In genomic region chr2:184677171-184677570, GRCh38 we compare ENCODE assay signal across 28 cellular contexts.
"Had no signal": no experiment of that assay in that cellular context is flagged by ENCODE, and none has a peak within 500 bp of the region (broad histone marks: within the 10 kb centered on the region; RNA-seq: fewer than 3 reads in every experiment).

No MANE protein-coding gene starts in this region.

- H3K36me3 ChIP-seq: esophagus muscularis mucosa, gastroesophageal sphincter, neutrophil, ovary, upper lobe of right lung, WERI-Rb-1 had no signal

- H3K9me3 ChIP-seq: esophagus muscularis mucosa, gastroesophageal sphincter, neutrophil, ovary, psoas muscle, upper lobe of right lung had no signal

- H3K4me3 ChIP-seq: body of pancreas, esophagus muscularis mucosa, gastroesophageal sphincter, ovary, psoas muscle, upper lobe of right lung had no signal

- H3K9me3 Mint-ChIP-seq: activated CD4-positive, alpha-beta T cell treated with anti-CD3 and anti-CD28 coated beads, Interleukin-2, amount 10 ng/mL, durations not matched to agents 7 days and 5 days; activated CD8-positive, alpha-beta T cell treated with anti-CD3 and anti-CD28 coated beads for 36 hours; activated T-helper 1 cell treated with anti-CD3 and anti-CD28 coated beads, Interleukin-12 subunit alpha, Interleukin-12 subunit beta, Interleukin-2, Interleukin-4 antibody, amounts not matched to agents 30 ng/mL and 10 ng/mL and 1 ng/mL, durations not matched to agents 14 hours and 24 hours and 36 hours; nephron had no signal

- H3K27me3 Mint-ChIP-seq: activated CD4-positive, alpha-beta T cell treated with anti-CD3 and anti-CD28 coated beads, Interleukin-2, amount 10 ng/mL, durations not matched to agents 7 days and 5 days; activated CD8-positive, alpha-beta memory T cell treated with anti-CD3 and anti-CD28 coated beads, Interleukin-2, amount 10 ng/mL, durations not matched to agents 7 days and 5 days; activated CD8-positive, alpha-beta T cell treated with anti-CD3 and anti-CD28 coated beads for 36 hours; activated naive CD8-positive, alpha-beta T cell treated with anti-CD3 and anti-CD28 coated beads, Interleukin-2, amount 50 U/mL, for 24 hours; dendritic cell treated with granulocyte-macrophage colony-stimulating factor and Interleukin-4, amounts not matched to agents 40 ng/mL and 50 ng/mL, for 4 days; memory B cell had no signal

- H3K4me1 ChIP-seq: body of pancreas, esophagus muscularis mucosa, gastroesophageal sphincter, psoas muscle, upper lobe of right lung had no signal

- DNase-seq: activated CD4-positive, alpha-beta T cell treated with anti-CD3 and anti-CD28 coated beads, Interleukin-2, amount 10 ng/mL, durations not matched to agents 7 days and 5 days; activated CD4-positive, CD25-positive, alpha-beta regulatory T cell treated with anti-CD3 and anti-CD28 coated beads, Interleukin-2, amount 50 U/mL, for 72 hours; activated CD8-positive, alpha-beta memory T cell treated with anti-CD3 and anti-CD28 coated beads, Interleukin-2, amount 10 ng/mL, durations not matched to agents 7 days and 5 days; activated CD8-positive, alpha-beta T cell treated with anti-CD3 and anti-CD28 coated beads for 36 hours; activated gamma-delta T cell; activated naive CD4-positive, alpha-beta T cell treated with anti-CD3 and anti-CD28 coated beads, Interleukin-2, amount 50 U/mL, for 16 hours; activated naive CD8-positive, alpha-beta T cell treated with anti-CD3 and anti-CD28 coated beads, Interleukin-2, amount 50 U/mL, for 24 hours; anterior cingulate cortex; body of pancreas; caudate nucleus; effector CD4-positive, alpha-beta T cell; head of caudate nucleus; hypothalamus; left colon; ovary; psoas muscle; right cardiac atrium; stimulated activated CD4-positive, alpha-beta T cell treated with anti-CD3 and anti-CD28 coated beads, Interleukin-4, amount 100 ng/mL, for 24 hours; stimulated activated naive CD8-positive, alpha-beta T cell treated with anti-CD3 and anti-CD28 coated beads, Interleukin-15, Interleukin-2, amounts not matched to agents 100 U/mL and 50 U/mL, for 24 hours; upper lobe of right lung; WERI-Rb-1 had no signal

- ATAC-seq: activated CD8-positive, alpha-beta memory T cell treated with anti-CD3 and anti-CD28 coated beads, Interleukin-2, amount 10 ng/mL, durations not matched to agents 7 days and 5 days; activated CD8-positive, alpha-beta T cell treated with anti-CD3 and anti-CD28 coated beads for 36 hours; activated naive CD8-positive, alpha-beta T cell treated with anti-CD3 and anti-CD28 coated beads, Interleukin-2, amount 50 U/mL, for 24 hours; body of pancreas; gastroesophageal sphincter; left colon; psoas muscle; right cardiac atrium; stimulated activated naive CD8-positive, alpha-beta T cell treated with anti-CD3 and anti-CD28 coated beads, Interleukin-15, Interleukin-2, amounts not matched to agents 100 U/mL and 50 U/mL, for 24 hours; upper lobe of right lung had no signal

- H3K27ac Mint-ChIP-seq: activated CD4-positive, alpha-beta T cell treated with anti-CD3 and anti-CD28 coated beads, Interleukin-2, amount 10 ng/mL, durations not matched to agents 7 days and 5 days; activated CD8-positive, alpha-beta memory T cell treated with anti-CD3 and anti-CD28 coated beads, Interleukin-2, amount 10 ng/mL, durations not matched to agents 7 days and 5 days; activated CD8-positive, alpha-beta T cell treated with anti-CD3 and anti-CD28 coated beads for 36 hours; activated naive CD8-positive, alpha-beta T cell treated with anti-CD3 and anti-CD28 coated beads, Interleukin-2, amount 50 U/mL, for 24 hours; activated T-helper 1 cell treated with anti-CD3 and anti-CD28 coated beads, Interleukin-12 subunit alpha, Interleukin-12 subunit beta, Interleukin-2, Interleukin-4 antibody, amounts not matched to agents 30 ng/mL and 10 ng/mL and 1 ng/mL, durations not matched to agents 14 hours and 24 hours and 36 hours; dendritic cell treated with granulocyte-macrophage colony-stimulating factor and Interleukin-4, amounts not matched to agents 40 ng/mL and 50 ng/mL, for 4 days; memory B cell; nephron had no signal

- H3K36me3 Mint-ChIP-seq: activated CD8-positive, alpha-beta memory T cell treated with anti-CD3 and anti-CD28 coated beads, Interleukin-2, amount 10 ng/mL, durations not matched to agents 7 days and 5 days had no signal

- H3K27me3 ChIP-seq: body of pancreas, esophagus muscularis mucosa, gastroesophageal sphincter, neutrophil, ovary, upper lobe of right lung had no signal

- H3K4me1 Mint-ChIP-seq: activated CD4-positive, alpha-beta T cell treated with anti-CD3 and anti-CD28 coated beads, Interleukin-2, amount 10 ng/mL, durations not matched to agents 7 days and 5 days; activated CD8-positive, alpha-beta memory T cell treated with anti-CD3 and anti-CD28 coated beads, Interleukin-2, amount 10 ng/mL, durations not matched to agents 7 days and 5 days; activated naive CD8-positive, alpha-beta T cell treated with anti-CD3 and anti-CD28 coated beads, Interleukin-2, amount 50 U/mL, for 24 hours; memory B cell; nephron had no signal

- H3K4me3 Mint-ChIP-seq: activated CD4-positive, alpha-beta T cell treated with anti-CD3 and anti-CD28 coated beads, Interleukin-2, amount 10 ng/mL, durations not matched to agents 7 days and 5 days; activated CD8-positive, alpha-beta memory T cell treated with anti-CD3 and anti-CD28 coated beads, Interleukin-2, amount 10 ng/mL, durations not matched to agents 7 days and 5 days; activated CD8-positive, alpha-beta T cell treated with anti-CD3 and anti-CD28 coated beads for 36 hours; activated naive CD8-positive, alpha-beta T cell treated with anti-CD3 and anti-CD28 coated beads, Interleukin-2, amount 50 U/mL, for 24 hours; activated T-helper 1 cell treated with anti-CD3 and anti-CD28 coated beads, Interleukin-12 subunit alpha, Interleukin-12 subunit beta, Interleukin-2, Interleukin-4 antibody, amounts not matched to agents 30 ng/mL and 10 ng/mL and 1 ng/mL, durations not matched to agents 14 hours and 24 hours and 36 hours; dendritic cell treated with granulocyte-macrophage colony-stimulating factor and Interleukin-4, amounts not matched to agents 40 ng/mL and 50 ng/mL, for 4 days; memory B cell; nephron had no signal

- H3K27ac ChIP-seq: body of pancreas, esophagus muscularis mucosa, gastroesophageal sphincter, neutrophil, ovary, psoas muscle, upper lobe of right lung, WERI-Rb-1 had no signal
